In the genomic region with DNA sequence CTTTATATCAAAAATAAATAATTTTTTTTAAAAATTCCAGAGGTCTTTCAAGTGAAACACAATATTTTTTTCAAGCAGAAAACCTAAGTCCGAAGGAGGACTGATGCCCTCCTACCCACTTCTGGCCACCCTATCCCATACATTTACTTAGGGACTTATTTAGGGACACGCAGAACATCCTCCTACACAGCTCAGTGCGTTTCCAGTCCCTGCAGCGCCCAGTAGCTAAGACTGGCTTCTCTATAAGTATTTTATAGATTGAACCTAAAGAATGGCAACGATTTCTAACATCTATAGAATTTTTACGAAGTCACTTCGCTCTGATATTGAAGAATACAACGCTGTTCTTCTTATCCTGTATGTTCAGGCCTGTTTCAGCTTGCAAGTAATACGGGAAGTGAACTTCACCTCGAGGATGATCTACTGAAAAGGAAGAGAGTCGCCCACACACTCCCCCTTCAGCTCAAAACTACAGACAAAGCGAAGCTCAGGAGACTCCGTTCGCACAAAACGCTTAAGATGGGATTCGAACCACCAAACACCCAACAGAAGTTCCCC, we compare ENCODE assay signal across 8 cellular contexts. TPM values are rescaled to one million over a fixed set of nuclear protein-coding genes. Genes with fewer than 3 reads are reported as not detected.
A peak's percentile ranks its signal among the peaks of the same experiment; 100 is the strongest.
DNase-seq lines count a peak whose midpoint lies in the region; ATAC-seq, FAIRE-seq and TF ChIP-seq lines count a peak whose summit lies in the region.

No MANE protein-coding gene starts in this region.

- POLR2A ChIA-PET in BJ (lab: Charles Lee) = no interaction called here

- H3K27me3 Mint-ChIP-seq in IgD-negative memory B cell = no peaks in the 10 kb centered on the region
- H3K27me3 Mint-ChIP-seq in naive B cell = no peaks in the 10 kb centered on the region

- H3K36me3 ChIP-seq in BJ (ENCODE audit: control insufficient read depth, insufficient read depth, low read length) (peaks cover 5% of the 10 kb centered on the region; the same call in 1 of the 2 replicates), bronchial epithelial cell (ENCODE audit: control insufficient read depth, insufficient read depth, low read length) (peaks cover 7% of the 10 kb centered on the region)

- CTCF ChIA-PET in BJ (lab: Yijun Ruan, JAX) = interaction anchor here (1.5 kb wide), 1 partner anchor 29 kb away, joined by 3 read pairs; no protein-coding TSS in a partner anchor

- H3K27ac Mint-ChIP-seq in IgD-negative memory B cell = peak overlapping the region; percentile 85 to 98 (median 93)
- peak overlapping the region; percentile 77 to 98 (median 96) for H3K27ac Mint-ChIP-seq in naive B cell

- ATAC-seq in naive B cell (ENCODE audit: low read depth in 2 of 2) = no peak
- no peak for ATAC-seq in GM18909 (IDR thresholded peaks at IDR 0.05; ENCODE audit: poor library complexity, unreplicated experiment)
- no peak for ATAC-seq in HG02571 (IDR thresholded peaks at IDR 0.05; ENCODE audit: unreplicated experiment)
- no peak for ATAC-seq in HG02884 (IDR thresholded peaks at IDR 0.05; ENCODE audit: unreplicated experiment)

- H3K36me3 Mint-ChIP-seq in IgD-negative memory B cell (peaks cover 4% of the 10 kb centered on the region), naive B cell (no peaks in the 10 kb centered on the region)

- H3K4me3 ChIP-seq in BJ (ENCODE audit: low read depth, low read length) (peak overlapping the region; percentile 69), bronchial epithelial cell (ENCODE audit: low read depth, low read length) (peak overlapping the region; percentile 76)

- H3K9me3 Mint-ChIP-seq in IgD-negative memory B cell (no peaks in the 10 kb centered on the region), naive B cell (no peaks in the 10 kb centered on the region)

- no peaks in the 10 kb centered on the region for H3K27me3 ChIP-seq in BJ (ENCODE audit: control insufficient read depth, insufficient read depth, low read length)
- H3K27me3 ChIP-seq in bronchial epithelial cell (ENCODE audit: control insufficient read depth, insufficient read depth, low read length) = no peaks in the 10 kb centered on the region

- H3K4me1 Mint-ChIP-seq in IgD-negative memory B cell = peaks cover 4 to 18% (median 12%) of the 10 kb centered on the region in 3 donors
- peaks cover 22 to 44% (median 25%) of the 10 kb centered on the region in 3 donors for H3K4me1 Mint-ChIP-seq in naive B cell

- TF ChIP-seq CTCF in BJ (IDR thresholded peaks at IDR 0.05; ENCODE audit: insufficient read depth, low read depth, low read length) (no peak), bronchial epithelial cell (IDR thresholded peaks at IDR 0.05; ENCODE audit: insufficient read depth, low read length, severe bottlenecking) (no peak)

- H3K4me3 Mint-ChIP-seq in IgD-negative memory B cell = peak overlapping the region; percentile 95 to 99 (median 96)
- H3K4me3 Mint-ChIP-seq in naive B cell = peak overlapping the region; percentile 91 to 99 (median 97)

- FAIRE-seq in bronchial epithelial cell (lab: Jason Lieb, UNC) = no peak

- no peak for DNase-seq in BJ (ENCODE audit: low read depth)
- DNase-seq in bronchial epithelial cell (ENCODE audit: low read depth) = no peak
- no peak for DNase-seq in naive B cell
- DNase-seq in hypothalamus (lab: John Stamatoyannopoulos, UW) = no peak

RNA-seq across cellular contexts. Expression of gene CHEK2, which starts 0.3 kb away (rescaled TPM):
- polyA plus RNA-seq in BJ (2011; rRNA removed) (9.4 and 15.9 TPM in 2 replicates), IgD-negative memory B cell (19.4 TPM), naive B cell (ENCODE audit: low read depth in 6 of 6) (10 to 100 TPM; 16.0 to 75.9 (median 21.9) TPM)
- 10.3 and 10.8 TPM in 2 replicates for polyA minus RNA-seq in BJ (2011; rRNA and poly(A)+ RNA removed)
- 6.3 and 8.1 TPM in 2 replicates for total RNA-seq in bronchial epithelial cell

RNA-seq across cellular contexts. Expression of gene HSCB, which starts 0.6 kb away (rescaled TPM):
- polyA plus RNA-seq in BJ (2011; rRNA removed) (12.7 and 20.8 TPM in 2 replicates), IgD-negative memory B cell (24.1 TPM), naive B cell (ENCODE audit: low read depth in 6 of 6) (10 to 100 TPM; 14.7 to 23.6 (median 15.7) TPM)
- polyA minus RNA-seq in BJ (2011; rRNA and poly(A)+ RNA removed) = 2.6 and 6.4 TPM in 2 replicates
- total RNA-seq in bronchial epithelial cell = 12.5 and 24.7 TPM in 2 replicates

RNA-seq across cellular contexts. Expression of gene CCDC117, which starts 31.2 kb away (rescaled TPM):
- polyA plus RNA-seq in BJ (2011; rRNA removed) = 4.5 and 11.5 TPM in 2 replicates
- 7.0 and 10.5 TPM in 2 replicates for polyA minus RNA-seq in BJ (2011; rRNA and poly(A)+ RNA removed)
- 12.0 TPM for polyA plus RNA-seq in IgD-negative memory B cell
- 8.4 and 9.2 TPM in 2 replicates for total RNA-seq in bronchial epithelial cell
- 10 to 100 TPM in 5 of 6 donors, 1 to 10 TPM in 1; 9.9 to 30.0 (median 19.5) TPM for polyA plus RNA-seq in naive B cell (ENCODE audit: low read depth in 6 of 6)

RNA-seq across cellular contexts. Expression of gene XBP1, which starts 59.1 kb away (rescaled TPM):
- polyA plus RNA-seq in BJ (2011; rRNA removed) = 223 and 252 TPM in 2 replicates
- polyA minus RNA-seq in BJ (2011; rRNA and poly(A)+ RNA removed) = 165 and 274 TPM in 2 replicates
- 147 TPM for polyA plus RNA-seq in IgD-negative memory B cell
- 225 and 250 TPM in 2 replicates for total RNA-seq in bronchial epithelial cell
- 100 to 1,000 TPM in 1 of 6 donors, 10 to 100 TPM in 5; 64.0 to 138 (median 75.1) TPM for polyA plus RNA-seq in naive B cell (ENCODE audit: low read depth in 6 of 6)
